Comparison of ENCODE assay signal across 10 cellular contexts in the genomic region with DNA sequence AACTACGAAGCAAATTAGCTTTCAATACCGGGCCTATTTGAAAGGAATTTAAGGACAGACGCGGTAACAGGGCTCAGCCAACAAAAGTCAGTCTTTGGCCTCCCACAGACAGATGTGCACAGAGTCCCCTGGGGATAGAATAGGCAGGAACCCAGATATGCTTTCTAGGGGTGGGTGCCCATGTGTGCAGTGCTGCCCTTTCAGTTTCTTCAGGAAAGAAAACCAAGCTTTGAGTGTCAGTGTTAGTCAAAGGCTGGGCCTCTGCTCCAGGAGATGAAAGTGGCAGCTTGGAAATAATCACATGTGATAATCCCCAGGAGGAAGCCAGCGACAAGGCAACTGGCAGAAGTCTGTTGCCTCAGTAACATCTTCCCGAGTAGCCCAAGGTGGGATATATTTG. TPM values are rescaled to one million over a fixed set of nuclear protein-coding genes. Genes with fewer than 3 reads are reported as not detected.
DNase-seq lines count a peak whose midpoint lies in the region; ATAC-seq and TF ChIP-seq lines count a peak whose summit lies in the region.
"Had no signal": no experiment of that assay in that cellular context is flagged by ENCODE, and none has a peak within 500 bp of the region (broad histone marks: within the 10 kb centered on the region; RNA-seq: fewer than 3 reads in every experiment).

No MANE protein-coding gene starts in this region.

- ATAC-seq in GM19025 (IDR thresholded peaks at IDR 0.05; ENCODE audit: low read depth, unreplicated experiment) (peak; percentile 98), HG02610 (IDR thresholded peaks at IDR 0.05; ENCODE audit: unreplicated experiment) (peak; percentile 96), sciatic nerve (peak; percentile 55)

- no peak for TF ChIP-seq CTCF in BE2C (IDR thresholded peaks at IDR 0.05; ENCODE audit: low read depth, low read length)

- H3K27me3 ChIP-seq in BE2C = no peaks in the 10 kb centered on the region

- DNase-seq in M059J (ENCODE audit: low read depth) = peak; percentile 1
- DNase-seq in sciatic nerve (ENCODE audit: low spot score) = no peak
- no peak for DNase-seq in inferior parietal cortex (ENCODE audit: extremely low spot score)
- DNase-seq in BE2C = no peak
- no peak for DNase-seq in iPS-NIHi11 (ENCODE audit: low spot score)
- DNase-seq in NCI-H187 treated with DMSO at 0.1 percent for 48 hours (lab: John Stamatoyannopoulos, UW) = no peak
- DNase-seq: activated naive CD4-positive, alpha-beta T cell treated with anti-CD3 and anti-CD28 coated beads for 36 hours; NCI-H1048 had no signal

- H3K9me3 ChIP-seq in BE2C = no peaks in the 10 kb centered on the region

- no peaks in the 10 kb centered on the region for H3K4me1 ChIP-seq in BE2C

- intact Hi-C loops in sciatic nerve (cut with DNase I) = no loop called here

- no peaks in the 10 kb centered on the region for H3K36me3 ChIP-seq in BE2C

- H3K4me3 ChIP-seq in BE2C (ENCODE audit: low read depth, low read length) = no peak overlapping the region

RNA-seq across cellular contexts. Expression of a gene that starts 43.8 kb away (rescaled TPM):
- 18.9 and 20.6 TPM in 2 replicates for total RNA-seq in M059J (2014; rRNA removed; shearing (Covaris generic))
- 21.5 TPM for total RNA-seq in sciatic nerve
- polyA plus RNA-seq in BE2C (2012; ENCODE audit: insufficient read depth, insufficient read length, low read depth) = 32.3 TPM
